Comparison of ENCODE assay signal across 20 cellular contexts in the genomic region with DNA sequence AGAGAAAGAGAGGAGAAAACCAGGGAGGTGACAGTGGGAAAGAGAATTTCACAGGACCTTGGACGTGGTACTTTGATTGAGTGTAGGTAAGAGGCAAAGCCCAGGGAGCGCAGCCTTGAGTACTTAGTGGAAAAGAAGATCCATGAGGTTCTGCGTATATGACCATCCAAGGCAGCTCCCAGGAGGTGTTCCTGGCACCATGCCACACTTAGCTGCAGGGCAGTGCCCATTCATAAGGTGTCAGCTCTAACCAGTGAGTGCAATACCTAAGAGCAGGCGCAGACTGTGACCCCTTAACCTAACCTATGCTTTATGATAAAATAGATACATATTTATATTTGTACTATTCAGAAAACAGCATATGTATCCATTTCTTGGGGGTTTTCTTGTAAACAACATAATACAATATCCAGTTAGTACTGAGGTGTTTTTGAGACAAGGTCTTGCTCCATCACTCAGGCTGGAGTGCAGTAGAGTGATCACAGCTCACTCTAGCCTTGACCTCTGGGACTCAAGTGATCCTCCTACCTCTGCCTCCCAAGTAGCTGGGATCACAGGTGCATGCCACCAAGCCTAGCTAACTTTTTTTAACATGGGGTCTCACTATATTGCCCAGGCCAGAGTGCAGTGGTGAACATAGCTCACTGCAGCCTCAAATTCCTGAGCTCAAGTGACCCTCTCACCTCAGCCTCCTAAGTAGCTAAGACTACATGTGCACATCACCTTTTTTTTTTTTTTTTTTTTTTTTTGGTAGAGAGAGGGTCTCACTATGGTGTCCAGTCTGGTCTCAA.
DNase-seq lines count a peak whose midpoint lies in the region; FAIRE-seq and TF ChIP-seq lines count a peak whose summit lies in the region.
"Had no signal": no experiment of that assay in that cellular context is flagged by ENCODE, and none has a peak within 500 bp of the region (broad histone marks: within the 10 kb centered on the region; RNA-seq: fewer than 3 reads in every experiment).

No MANE protein-coding gene starts in this region.

- H2BK20ac ChIP-seq in H1 (ENCODE audit: low read length): no peak overlapping the region

- 0 out of 2 replicates have a peak overlapping the region, but pooled peaks have one; percentile 22 for H2BK15ac ChIP-seq in H1 (ENCODE audit: low read length)

- H4K5ac ChIP-seq in H1 (ENCODE audit: insufficient read length, low read depth, low read length): no peak overlapping the region

- TF ChIP-seq POLR2A in H1 (IDR thresholded peaks at IDR 0.05; ENCODE audit: control extremely low read depth in 1 of 2, low read depth in 2 of 2, low read length in 2 of 2): no peak

- H2AK5ac ChIP-seq in H1 (ENCODE audit: low read depth, low read length) (no peak overlapping the region), trophoblast cell (ENCODE audit: low read length) (no peak overlapping the region)

- TF ChIP-seq RAD21 in H1 (IDR thresholded peaks at IDR 0.05 in 1 of 2, conservative IDR thresholded peaks at IDR 0.05 in 1 of 2; ENCODE audit: low read depth in 2 of 2, low read length in 2 of 2): no peak

- no peak overlapping the region for H3K14ac ChIP-seq in H1 (ENCODE audit: insufficient read length)
- H3K14ac ChIP-seq in trophoblast cell (ENCODE audit: low read length): no peak overlapping the region

- H2BK5ac ChIP-seq in H1 (ENCODE audit: low read depth, low read length) (no peak overlapping the region), trophoblast cell (ENCODE audit: low read depth, low read length, poor library complexity) (no peak overlapping the region)

- H2BK12ac ChIP-seq in H1 (ENCODE audit: low read depth, low read length): no peak overlapping the region
- no peak overlapping the region for H2BK12ac ChIP-seq in trophoblast cell (ENCODE audit: low read length)

- no peaks in the 10 kb centered on the region for H3K9me2 ChIP-seq in GM23248 (ENCODE audit: insufficient read depth)

- POLR2A ChIA-PET in H1 (lab: Charles Lee; ENCODE audit: partially characterized antibody): interaction anchor here (1.0 kb wide), 1 partner anchor 35 kb away, joined by 3 read pairs; no protein-coding TSS in a partner anchor

- H3K36me3 ChIP-seq in GM23248 (ENCODE audit: low read depth) (no peaks in the 10 kb centered on the region), H1 (ENCODE audit: control insufficient read depth in 2 of 4, insufficient read depth in 4 of 4, low read length in 3 of 4) (no peaks in the 10 kb centered on the region), HAP-1 (replicated peaks) (no peaks in the 10 kb centered on the region), trophoblast cell (ENCODE audit: control insufficient read depth in 1 of 2, insufficient read depth in 2 of 2, low read length in 2 of 2) (peaks cover 0 to 2% of the 10 kb centered on the region in 2 experiments)

- H3F3A ChIP-seq in GM23248 (ENCODE audit: insufficient read depth): peaks cover 6% of the 10 kb centered on the region; the same call in 1 of the 2 replicates

- H2AFZ ChIP-seq in GM23248 (no peak overlapping the region), H1 (ENCODE audit: low read length) (no peak overlapping the region), trophoblast cell (ENCODE audit: insufficient read depth, low read length, poor library complexity) (no peak overlapping the region)

- H3K9ac ChIP-seq in GM23248 (no peak overlapping the region; the same call in 1 of the 2 replicates), H1 (replicated peaks in 1 of 4; ENCODE audit: extremely low read depth in 1 of 4, low read depth in 3 of 4, low read length in 3 of 4) (no peak overlapping the region), trophoblast cell (ENCODE audit: low read length) (no peak overlapping the region)

- H4K91ac ChIP-seq in H1 (replicated peaks; ENCODE audit: insufficient read length, low read length) (no peak overlapping the region), trophoblast cell (ENCODE audit: low read depth, low read length) (no peak overlapping the region)

- H4K20me1 ChIP-seq in GM23248 (ENCODE audit: insufficient read depth): no peaks in the 10 kb centered on the region
- H4K20me1 ChIP-seq in H1 (replicated peaks in 1 of 2; ENCODE audit: control insufficient read depth in 1 of 2, insufficient read depth in 2 of 2, low read length in 2 of 2): no peaks in the 10 kb centered on the region

- no peak overlapping the region for H4K12ac ChIP-seq in trophoblast cell (ENCODE audit: low read depth, low read length)

- no peak for TF ChIP-seq CTCF in H1 (IDR thresholded peaks at IDR 0.05; ENCODE audit: control extremely low read depth in 1 of 3, insufficient read depth in 1 of 3, low read depth in 1 of 3, low read length in 3 of 3)

- WGBS in GM23248 (ENCODE audit: low coverage in 1 of 2, low lambda C conversion rate in 2 of 2, missing lambda C conversion rate in 2 of 2), 2 experiments: 97 to 100% methylated on average over 4 of the region's 4 CpGs
- 88% methylated on average over 4 of the region's 4 CpGs; no CpG with 5 or more reads in 1 of the 2 experiments for WGBS in H1 (ENCODE audit: extremely low coverage in 1 of 2, insufficient coverage in 1 of 2, insufficient read length in 1 of 2, insufficient replicate concordance in 2 of 2, low coverage in 1 of 2, low lambda C conversion rate in 2 of 2, missing lambda C conversion rate in 1 of 2), 2 experiments
- WGBS in trophoblast cell (ENCODE audit: extremely low coverage, insufficient coverage, insufficient read length): no CpG with 5 or more reads among the region's 4 CpGs

- FAIRE-seq in H1 (lab: Jason Lieb, UNC): no peak
- FAIRE-seq: A549, D721Med, GM12878, H54 had no signal

- H3K4me3 ChIP-seq in GM23248: no peak overlapping the region
- no peak overlapping the region for H3K4me3 ChIP-seq in H1 (ENCODE audit: extremely low read depth in 1 of 4, insufficient read depth in 2 of 4, low read depth in 3 of 4, low read length in 4 of 4)
- no peak overlapping the region for H3K4me3 ChIP-seq in HAP-1
- H3K4me3 ChIP-seq in trophoblast cell (ENCODE audit: low read depth, low read length): no peak overlapping the region
- H3K4me3 ChIP-seq: A549, GM12878 had no signal

- CTCF ChIA-PET in H1 (lab: Charles Lee; ENCODE audit: partially characterized antibody): interaction anchor here (1.0 to 1.6 kb wide), 3 partner anchors 14 to 94 kb away, joined by 4 read pairs; no protein-coding TSS in a partner anchor

- no peaks in the 10 kb centered on the region for H3K9me3 ChIP-seq in GM23248 (ENCODE audit: low read depth)
- no peaks in the 10 kb centered on the region for H3K9me3 ChIP-seq in H1 (ENCODE audit: insufficient read depth in 2 of 2, low read depth in 1 of 2, low read length in 1 of 2)
- H3K9me3 ChIP-seq in HAP-1: no peaks in the 10 kb centered on the region
- H3K9me3 ChIP-seq in trophoblast cell (ENCODE audit: insufficient read depth, low read depth, low read length): no peaks in the 10 kb centered on the region
- H3K9me3 ChIP-seq: A549, Caco-2 had no signal

- no peak for TF ChIP-seq EP300 in H1 (IDR thresholded peaks at IDR 0.05; ENCODE audit: borderline replicate concordance in 1 of 2, low read depth in 2 of 2, low read length in 2 of 2)

- in situ Hi-C loops in GM23248 (cut with MboI) (no loop called here), HAP-1 (cut with MboI; ENCODE audit: low sequenced_read_pairs) (no loop called here)

- no peaks in the 10 kb centered on the region for H3K79me1 ChIP-seq in H1 (ENCODE audit: low read depth, low read length)
- H3K79me1 ChIP-seq in trophoblast cell (ENCODE audit: low read length): no peaks in the 10 kb centered on the region

- H3K4ac ChIP-seq in H1 (replicated peaks; ENCODE audit: insufficient read length, low read depth, low read length) (no peak overlapping the region), trophoblast cell (ENCODE audit: low read depth, low read length) (no peak overlapping the region)

- H4K8ac ChIP-seq in H1 (ENCODE audit: extremely low read depth, insufficient read depth, low read length): no peak overlapping the region
- H4K8ac ChIP-seq in trophoblast cell (ENCODE audit: low read depth, low read length): no peak overlapping the region

- no peaks in the 10 kb centered on the region; the same call in 1 of the 2 replicates for H3K23me2 ChIP-seq in H1 (ENCODE audit: low read depth, low read length)

- H2BK120ac ChIP-seq in H1 (replicated peaks; ENCODE audit: low read depth, low read length) (no peak overlapping the region), trophoblast cell (ENCODE audit: insufficient read depth, low read length, poor library complexity) (no peak overlapping the region)

- H3K27me3 ChIP-seq in GM23248 (replicated peaks; ENCODE audit: insufficient read depth): no peaks in the 10 kb centered on the region
- H3K27me3 ChIP-seq in H1 (replicated peaks in 1 of 4; ENCODE audit: control insufficient read depth in 3 of 4, extremely low read depth in 1 of 4, insufficient read depth in 3 of 4, low read length in 3 of 4): no peaks in the 10 kb centered on the region
- no peaks in the 10 kb centered on the region for H3K27me3 ChIP-seq in HAP-1 (ENCODE audit: low read depth)
- H3K27me3 ChIP-seq in trophoblast cell (ENCODE audit: insufficient read depth, low read length): no peaks in the 10 kb centered on the region

- H3K4me2 ChIP-seq in GM23248 (ENCODE audit: unreplicated experiment) (no peak overlapping the region), H1 (ENCODE audit: insufficient read depth in 1 of 2, low read depth in 2 of 2, low read length in 2 of 2) (no peak overlapping the region), trophoblast cell (ENCODE audit: low read length) (no peak overlapping the region)
- H3K4me2 ChIP-seq: A549 had no signal

- H3K4me1 ChIP-seq in GM23248 (ENCODE audit: insufficient read depth) (peaks cover 32% of the 10 kb centered on the region), H1 (replicated peaks in 1 of 4; ENCODE audit: control insufficient read depth in 3 of 4, insufficient read depth in 4 of 4, low read length in 3 of 4) (peaks cover 2 to 24% (median 16%) of the 10 kb centered on the region in 4 experiments), HAP-1 (no peaks in the 10 kb centered on the region), trophoblast cell (ENCODE audit: control insufficient read depth in 1 of 2, insufficient read depth in 2 of 2, low read length in 2 of 2) (no peaks in the 10 kb centered on the region)
- H3K4me1 ChIP-seq: Caco-2 had no signal

- H3K18ac ChIP-seq in H1 (ENCODE audit: extremely low read depth, low read length): no peak overlapping the region
- H3K18ac ChIP-seq in trophoblast cell (ENCODE audit: low read length): no peak overlapping the region

- H3K56ac ChIP-seq in H1 (replicated peaks; ENCODE audit: insufficient read length, low read depth, low read length): no peak overlapping the region

- H3K79me2 ChIP-seq in GM23248 (ENCODE audit: insufficient read depth): no peaks in the 10 kb centered on the region
- no peaks in the 10 kb centered on the region for H3K79me2 ChIP-seq in H1 (ENCODE audit: control insufficient read depth in 1 of 2, insufficient read depth in 2 of 2, low read length in 2 of 2)
- H3K79me2 ChIP-seq in trophoblast cell (ENCODE audit: control insufficient read depth, insufficient read depth, low read length, poor library complexity): no peaks in the 10 kb centered on the region

- peak; percentile 9 for DNase-seq in DMS 273 (lab: John Stamatoyannopoulos, UW; ENCODE audit: unreplicated experiment)
- no peak for DNase-seq in DMS 273 treated with DMSO at 0.1 percent for 48 hours (lab: John Stamatoyannopoulos, UW)
- DNase-seq in GM23248: no peak
- peak; percentile 50 for DNase-seq in NCI-H69 (lab: John Stamatoyannopoulos, UW)
- no peak for DNase-seq in H1 (ENCODE audit: low read depth in 1 of 2, low spot score in 2 of 2)
- DNase-seq in NCI-H128 (lab: John Stamatoyannopoulos, UW; ENCODE audit: unreplicated experiment): no peak
- DNase-seq in HAP-1 (ENCODE audit: low spot score in 2 of 2): no peak
- no peak for DNase-seq in trophoblast cell
- DNase-seq: AML-193; Caco-2; CD4-positive, alpha-beta T cell; DND-41; EL; KBM-7 had no signal

- H3K27ac ChIP-seq in GM23248 (peak overlapping the region; percentile 59; the same call in 1 of the 2 replicates), H1 (ENCODE audit: low read depth, low read length) (no peak overlapping the region), trophoblast cell (ENCODE audit: low read depth, low read length) (no peak overlapping the region)
- H3K27ac ChIP-seq: 22Rv1, A549, C4-2B had no signal

- H3K23ac ChIP-seq in H1 (ENCODE audit: insufficient read length): no peak overlapping the region
- no peak overlapping the region for H3K23ac ChIP-seq in trophoblast cell (ENCODE audit: low read length)

Comparison
In these comparisons a context has a peak if more than half of its experiments do, and no peak if none do; other contexts are left out.
1. DNase-seq: peak in DMS 273 (single experiment) and NCI-H69 (single experiment); none in DMS 273 treated with DMSO at 0.1 percent for 48 hours (single experiment), GM23248 (single experiment), H1 (0 of 2), NCI-H128 (single experiment), HAP-1 (0 of 2) and trophoblast cell (0 of 2).